Comparison of ENCODE assay signal across 21 cellular contexts in genomic region chr12:105580841-105581352, GRCh38.
DNase-seq lines count a peak whose midpoint lies in the region; ATAC-seq and TF ChIP-seq lines count a peak whose summit lies in the region.
"Had no signal": no experiment of that assay in that cellular context is flagged by ENCODE, and none has a peak within 500 bp of the region (broad histone marks: within the 10 kb centered on the region; RNA-seq: fewer than 3 reads in every experiment).

No MANE protein-coding gene starts in this region.

- H3K27me3 ChIP-seq in heart left ventricle (no peaks in the 10 kb centered on the region), upper lobe of right lung (no peaks in the 10 kb centered on the region)
- H3K27me3 ChIP-seq: BLaER1 treated with 17β-estradiol and CSF1 and Interleukin-3, amounts not matched to agents 10 nM and 100 nM; tibial artery had no signal

- H3K4me1 ChIP-seq in heart left ventricle (peaks cover 0 to 10% (median 0%) of the 10 kb centered on the region in 12 donors), upper lobe of right lung (no peaks in the 10 kb centered on the region)
- H3K4me1 ChIP-seq: BLaER1 treated with 17β-estradiol and CSF1 and Interleukin-3, amounts not matched to agents 10 nM and 100 nM; parathyroid adenoma; tibial artery had no signal

- no peak overlapping the region for H3K4me3 ChIP-seq in heart left ventricle
- H3K4me3 ChIP-seq in upper lobe of right lung, result no peak overlapping the region
- H3K4me3 ChIP-seq: BLaER1 treated with 17β-estradiol and CSF1 and Interleukin-3, amounts not matched to agents 10 nM and 100 nM; GM23248; tibial artery had no signal

- ATAC-seq in heart left ventricle (peak in 3 of 4 donors; percentile 43 to 51 (median 50)), upper lobe of right lung (peak; percentile 58), HG02763 (IDR thresholded peaks at IDR 0.05; ENCODE audit: unreplicated experiment) (no peak)
- ATAC-seq: activated CD8-positive, alpha-beta T cell treated with anti-CD3 and anti-CD28 coated beads, Interleukin-2, amount 10 ng/mL, durations not matched to agents 7 days and 5 days; naive thymus-derived CD4-positive, alpha-beta T cell; stimulated activated effector memory CD8-positive, alpha-beta T cell treated with anti-CD3 and anti-CD28 coated beads, Interleukin-12 subunit alpha, Interleukin-12 subunit beta, amount 100 ng/mL, for 72 hours had no signal

- no peak for TF ChIP-seq POLR2A in heart left ventricle (IDR thresholded peaks at IDR 0.05)

- intact Hi-C loops in heart left ventricle (cut with DNase I), result loop anchor here in 1 of 10 donors (10.0 kb wide), 1 partner anchor 156 kb away; no protein-coding TSS in a partner anchor
- intact Hi-C loops in cardiac septum (cut with DNase I), result loop anchor here (10.0 kb wide), 1 partner anchor 94 kb away; no protein-coding TSS in a partner anchor
- intact Hi-C loops in upper lobe of right lung (cut with DNase I), result no loop called here

- no peak for DNase-seq in heart left ventricle
- no peak for DNase-seq in cardiac septum (ENCODE audit: low spot score)
- peak; percentile 27 for DNase-seq in astrocyte of the hippocampus (ENCODE audit: low read depth, low spot score)
- DNase-seq in kidney tubule cell (ENCODE audit: low spot score), result peak; percentile 42
- no peak for DNase-seq in upper lobe of right lung
- no peak for DNase-seq in GDM1 (lab: John Stamatoyannopoulos, UW)
- no peak for DNase-seq in stimulated activated CD4-positive, alpha-beta T cell treated with anti-CD3 and anti-CD28 coated beads, Interleukin-4, amount 100 ng/mL, for 1 hour
- DNase-seq: activated CD4-positive, CD25-positive, alpha-beta regulatory T cell; activated CD8-positive, alpha-beta T cell treated with anti-CD3 and anti-CD28 coated beads, Interleukin-2, amount 10 ng/mL, durations not matched to agents 7 days and 5 days; activated naive CD8-positive, alpha-beta T cell treated with anti-CD3 and anti-CD28 coated beads, Interleukin-2, amount 10 ng/mL, durations not matched to agents 7 days and 5 days; effector CD4-positive, alpha-beta T cell; GM23248; KG1; naive thymus-derived CD4-positive, alpha-beta T cell; NCI-H345; tibial artery had no signal

- no peak for TF ChIP-seq CTCF in heart left ventricle (IDR thresholded peaks at IDR 0.05)
- no peak for TF ChIP-seq CTCF in upper lobe of right lung (IDR thresholded peaks at IDR 0.05)

- H3K27ac ChIP-seq in heart left ventricle, result peak overlapping the region in 1 of 12 donors; percentile 16
- no peak overlapping the region for H3K27ac ChIP-seq in upper lobe of right lung
- H3K27ac ChIP-seq: BLaER1 treated with 17β-estradiol and CSF1 and Interleukin-3, amounts not matched to agents 10 nM and 100 nM; GM23248; HL-60; parathyroid adenoma; tibial artery had no signal

- 52 to 60% (median 59%) methylated on average over 5 of the region's 5 CpGs for WGBS in heart left ventricle, 4 donors

- H3K9me3 ChIP-seq in heart left ventricle, result no peaks in the 10 kb centered on the region
- H3K9me3 ChIP-seq in upper lobe of right lung, result no peaks in the 10 kb centered on the region
- H3K9me3 ChIP-seq: BLaER1 treated with 17β-estradiol and CSF1 and Interleukin-3, amounts not matched to agents 10 nM and 100 nM; tibial artery had no signal

- H3K36me3 ChIP-seq in heart left ventricle (no peaks in the 10 kb centered on the region), upper lobe of right lung (no peaks in the 10 kb centered on the region)
- H3K36me3 ChIP-seq: BLaER1 treated with 17β-estradiol and CSF1 and Interleukin-3, amounts not matched to agents 10 nM and 100 nM; tibial artery had no signal

Comparison
In these comparisons a context has a peak if more than half of its experiments do, and no peak if none do; other contexts are left out.
1. DNase-seq: peak in astrocyte of the hippocampus (single experiment) and kidney tubule cell (single experiment); none in heart left ventricle (0 of 5), cardiac septum (single experiment), upper lobe of right lung (single experiment), GDM1 (single experiment) and stimulated activated CD4-positive, alpha-beta T cell treated with anti-CD3 and anti-CD28 coated beads, Interleukin-4, amount 100 ng/mL, for 1 hour (single experiment).